Comparison of ENCODE assay signal across 10 cellular contexts in the genomic region with DNA sequence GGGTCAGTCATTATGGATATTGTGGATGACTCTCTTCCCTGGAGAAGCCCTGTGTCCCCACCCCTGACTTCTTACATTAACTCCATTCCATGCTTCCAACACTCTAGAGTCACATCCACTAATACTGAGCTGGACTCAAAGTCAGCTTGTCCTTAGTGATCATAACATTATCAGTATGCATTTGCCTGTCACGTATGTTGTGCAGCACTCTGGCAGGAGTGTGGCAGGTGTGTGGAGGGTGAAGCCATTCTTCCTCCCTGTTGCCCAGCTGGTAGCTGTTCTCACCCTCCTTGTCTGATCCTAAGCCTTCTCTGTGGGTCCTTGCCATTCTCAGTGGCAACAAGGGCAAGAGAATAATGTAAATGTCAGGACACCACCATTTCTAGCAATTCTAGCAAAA.
"Had no signal": no experiment of that assay in that cellular context is flagged by ENCODE, and none has a peak within 500 bp of the region (broad histone marks: within the 10 kb centered on the region; RNA-seq: fewer than 3 reads in every experiment).

No MANE protein-coding gene starts in this region.

- DNase-seq: GM23248, GOT3, H7, H9, HCEC 1CT, HFFc6 had no signal

- H3K4me2 ChIP-seq: GM23338 had no signal

- H3K9me3 Mint-ChIP-seq: GM23338, H9 had no signal

- H3K4me1 ChIP-seq: HAP-1 had no signal

- H3K36me3 ChIP-seq: HAP-1 had no signal

- H3K4me3 ChIP-seq: GM23248, GM23338, HAP-1 had no signal

- H3K9ac ChIP-seq: GM23248 had no signal

- FAIRE-seq: H54 had no signal

- ATAC-seq: GM23338, HCT116 had no signal

- H2AFZ ChIP-seq: GM23248, GM23338 had no signal

- H3K27ac ChIP-seq: GM23248 had no signal

- H3K4me3 Mint-ChIP-seq: GM23338, H9, HFFc6 had no signal

- H3K27ac Mint-ChIP-seq: GM23338, H9, HFFc6 had no signal

- H3K9me3 ChIP-seq: HAP-1 had no signal
